8 cellular contexts compared by ENCODE assay signal in the genomic region with DNA sequence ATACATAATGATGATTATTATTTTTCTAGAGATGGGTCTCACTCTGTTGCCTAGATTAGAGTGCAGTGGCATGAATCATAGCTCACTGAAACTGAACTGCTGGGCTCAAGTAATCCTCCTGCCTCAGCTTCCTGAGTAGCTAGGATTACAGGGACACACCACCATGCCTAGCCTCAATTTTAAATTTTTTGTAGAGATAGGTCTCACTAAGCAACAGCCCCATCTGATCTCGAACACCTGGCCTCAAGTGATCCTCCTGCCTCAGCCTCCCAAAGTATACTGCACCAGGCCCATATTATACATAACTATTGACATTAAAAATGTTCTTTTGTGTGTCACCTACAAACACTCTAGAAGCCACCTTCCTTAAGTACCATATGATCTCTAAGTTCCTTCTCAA. TPM values are rescaled to one million over a fixed set of nuclear protein-coding genes. Genes with fewer than 3 reads are reported as not detected.
DNase-seq lines count a peak whose midpoint lies in the region; ATAC-seq and TF ChIP-seq lines count a peak whose summit lies in the region.
"Had no signal": no experiment of that assay in that cellular context is flagged by ENCODE, and none has a peak within 500 bp of the region (broad histone marks: within the 10 kb centered on the region; RNA-seq: fewer than 3 reads in every experiment).

No MANE protein-coding gene starts in this region.

- peaks cover 5% of the 10 kb centered on the region for H3K27me3 Mint-ChIP-seq in activated CD4-positive, alpha-beta memory T cell treated with anti-CD3 and anti-CD28 coated beads for 36 hours

- DNase-seq in HT1080 (ENCODE audit: low read depth) (peak; percentile 73), fibroblast of the aortic adventitia (ENCODE audit: low read depth) (peak; percentile 39), NCI-H1436 treated with DMSO at 0.1 percent for 48 hours (lab: John Stamatoyannopoulos, UW) (no peak)
- peak; percentile 13 for DNase-seq in activated CD4-positive, alpha-beta memory T cell treated with anti-CD3 and anti-CD28 coated beads for 36 hours
- no peak for DNase-seq in stimulated activated effector memory CD8-positive, alpha-beta T cell treated with anti-CD3 and anti-CD28 coated beads, Interleukin-12 subunit alpha, Interleukin-12 subunit beta, amount 100 ng/mL, for 72 hours (ENCODE audit: low spot score in 2 of 2)
- no peak for DNase-seq in activated effector memory CD4-positive, alpha-beta T cell treated with anti-CD3 and anti-CD28 coated beads, Interleukin-2, amount 50 U/mL, for 16 hours

- CTCF ChIA-PET in activated CD4-positive, alpha-beta memory T cell treated with anti-CD3 and anti-CD28 coated beads for 36 hours (lab: Charles Lee): interaction anchor here (0.5 to 7.6 kb wide), 2 partner anchors 69 to 835 kb away, joined by 3 to 57 read pairs; no protein-coding TSS in a partner anchor

- no peak for TF ChIP-seq CTCF in fibroblast of the aortic adventitia (IDR thresholded peaks at IDR 0.05; ENCODE audit: insufficient read depth, low read length)

- H3K9me3 Mint-ChIP-seq in activated CD4-positive, alpha-beta memory T cell treated with anti-CD3 and anti-CD28 coated beads for 36 hours: no peaks in the 10 kb centered on the region
- H3K9me3 Mint-ChIP-seq in stimulated activated effector memory CD8-positive, alpha-beta T cell treated with anti-CD3 and anti-CD28 coated beads, Interleukin-12 subunit alpha, Interleukin-12 subunit beta, amount 100 ng/mL, for 72 hours: no peaks in the 10 kb centered on the region
- H3K9me3 Mint-ChIP-seq: central memory CD8-positive, alpha-beta T cell had no signal

- ATAC-seq in stimulated activated effector memory CD8-positive, alpha-beta T cell treated with anti-CD3 and anti-CD28 coated beads, Interleukin-12 subunit alpha, Interleukin-12 subunit beta, amount 100 ng/mL, for 72 hours: peak; percentile 20
- ATAC-seq in HG02571 (IDR thresholded peaks at IDR 0.05; ENCODE audit: unreplicated experiment): no peak

- H3K4me3 Mint-ChIP-seq in activated CD4-positive, alpha-beta memory T cell treated with anti-CD3 and anti-CD28 coated beads for 36 hours: no peak overlapping the region
- no peak overlapping the region for H3K4me3 Mint-ChIP-seq in stimulated activated effector memory CD8-positive, alpha-beta T cell treated with anti-CD3 and anti-CD28 coated beads, Interleukin-12 subunit alpha, Interleukin-12 subunit beta, amount 100 ng/mL, for 72 hours
- H3K4me3 Mint-ChIP-seq: central memory CD8-positive, alpha-beta T cell had no signal

- intact Hi-C loops in activated CD4-positive, alpha-beta memory T cell treated with anti-CD3 and anti-CD28 coated beads for 36 hours (cut with micrococcal nuclease): loop anchor here (5.0 kb wide), 1 partner anchor 468 kb away; no protein-coding TSS in a partner anchor

- H3K36me3 Mint-ChIP-seq in activated CD4-positive, alpha-beta memory T cell treated with anti-CD3 and anti-CD28 coated beads for 36 hours: no peaks in the 10 kb centered on the region
- H3K36me3 Mint-ChIP-seq in stimulated activated effector memory CD8-positive, alpha-beta T cell treated with anti-CD3 and anti-CD28 coated beads, Interleukin-12 subunit alpha, Interleukin-12 subunit beta, amount 100 ng/mL, for 72 hours: no peaks in the 10 kb centered on the region

- peaks cover 52% of the 10 kb centered on the region for H3K4me1 Mint-ChIP-seq in activated CD4-positive, alpha-beta memory T cell treated with anti-CD3 and anti-CD28 coated beads for 36 hours (ENCODE audit: low read depth)
- peaks cover 45% of the 10 kb centered on the region for H3K4me1 Mint-ChIP-seq in stimulated activated effector memory CD8-positive, alpha-beta T cell treated with anti-CD3 and anti-CD28 coated beads, Interleukin-12 subunit alpha, Interleukin-12 subunit beta, amount 100 ng/mL, for 72 hours

- H3K27ac Mint-ChIP-seq in activated CD4-positive, alpha-beta memory T cell treated with anti-CD3 and anti-CD28 coated beads for 36 hours: peak overlapping the region; percentile 42
- H3K27ac Mint-ChIP-seq in stimulated activated effector memory CD8-positive, alpha-beta T cell treated with anti-CD3 and anti-CD28 coated beads, Interleukin-12 subunit alpha, Interleukin-12 subunit beta, amount 100 ng/mL, for 72 hours: peak overlapping the region; percentile 36

- H3K4me3 ChIP-seq in fibroblast of the aortic adventitia (ENCODE audit: low read depth, low read length): no peak overlapping the region

- POLR2A ChIA-PET in activated CD4-positive, alpha-beta memory T cell treated with anti-CD3 and anti-CD28 coated beads for 36 hours (lab: Charles Lee): interaction anchor here (4.4 kb wide), 1 partner anchor 68 kb away, joined by 42 read pairs; no protein-coding TSS in a partner anchor

RNA-seq across cellular contexts. Expression of gene TXNRD1, which starts 3.4 kb away (rescaled TPM):
- total RNA-seq in HT1080 (2014; rRNA removed; shearing (Covaris generic)): 340 and 396 TPM in 2 replicates
- polyA plus RNA-seq in HT1080 (2015; cell fraction: cytosol; rRNA removed): 322 and 364 TPM in 2 replicates
- 328 and 396 TPM in 2 replicates for polyA plus RNA-seq in HT1080 (2015; cell fraction: nucleus; rRNA removed)
- 10 to 100 TPM; 82.7 to 82.8 TPM for total RNA-seq in activated CD4-positive, alpha-beta memory T cell treated with anti-CD3 and anti-CD28 coated beads for 36 hours
- 350 and 651 TPM in 2 replicates for total RNA-seq in fibroblast of the aortic adventitia (ENCODE audit: low replicate concordance)

Comparison
In these comparisons a context has a peak if more than half of its experiments do, and no peak if none do; other contexts are left out.
1. DNase-seq: peak in HT1080 (single experiment), activated CD4-positive, alpha-beta memory T cell treated with anti-CD3 and anti-CD28 coated beads for 36 hours (single experiment) and fibroblast of the aortic adventitia (single experiment); none in stimulated activated effector memory CD8-positive, alpha-beta T cell treated with anti-CD3 and anti-CD28 coated beads, Interleukin-12 subunit alpha, Interleukin-12 subunit beta, amount 100 ng/mL, for 72 hours (0 of 2), activated effector memory CD4-positive, alpha-beta T cell treated with anti-CD3 and anti-CD28 coated beads, Interleukin-2, amount 50 U/mL, for 16 hours (single experiment) and NCI-H1436 treated with DMSO at 0.1 percent for 48 hours (single experiment).